ENCODE assay signal across 9 cellular contexts in genomic region chr2:42249887-42250286, GRCh38.
DNase-seq lines count a peak whose midpoint lies in the region; ATAC-seq and TF ChIP-seq lines count a peak whose summit lies in the region.
"Had no signal": no experiment of that assay in that cellular context is flagged by ENCODE, and none has a peak within 500 bp of the region (broad histone marks: within the 10 kb centered on the region; RNA-seq: fewer than 3 reads in every experiment).

No MANE protein-coding gene starts in this region.

- no peak for ATAC-seq in HG03159 (IDR thresholded peaks at IDR 0.05; ENCODE audit: unreplicated experiment)
- no peak for ATAC-seq in activated CD4-positive, CD25-positive, alpha-beta regulatory T cell treated with anti-CD3 and anti-CD28 coated beads, Interleukin-2, amount 50 U/mL, for 24 hours
- ATAC-seq: activated naive CD4-positive, alpha-beta T cell treated with anti-CD3 and anti-CD28 coated beads, Interleukin-2, amount 50 U/mL, for 72 hours had no signal

- intact Hi-C loops in activated CD4-positive, alpha-beta T cell treated with anti-CD3 and anti-CD28 coated beads, Interleukin-2, amount 10 ng/mL, durations not matched to agents 24 days and 14 days (cut with micrococcal nuclease): no loop called here

- DNase-seq in D341Med (ENCODE audit: low spot score) (peak; percentile 14), NCI-H2029 treated with DMSO at 0.1 percent for 48 hours (lab: John Stamatoyannopoulos, UW) (peak; percentile 82), astrocyte of the spinal cord (ENCODE audit: low read depth, low spot score) (peak; percentile 27)
- no peak for DNase-seq in activated CD4-positive, alpha-beta T cell treated with anti-CD3 and anti-CD28 coated beads, Interleukin-2, amount 10 ng/mL, durations not matched to agents 24 days and 14 days
- no peak for DNase-seq in activated naive CD4-positive, alpha-beta T cell treated with Interleukin-2 at 50 U/mL for 16 hours

- in situ Hi-C loops in astrocyte of the spinal cord (cut with HindIII; ENCODE audit: low sequenced_read_pairs): no loop called here

- H3K27ac Mint-ChIP-seq in activated CD4-positive, alpha-beta T cell treated with anti-CD3 and anti-CD28 coated beads, Interleukin-2, amount 10 ng/mL, durations not matched to agents 24 days and 14 days: no peak overlapping the region
- H3K27ac Mint-ChIP-seq: activated naive CD4-positive, alpha-beta T cell treated with anti-CD3 and anti-CD28 coated beads, Interleukin-2, amount 50 U/mL, for 72 hours had no signal

- peak overlapping the region; percentile 18 for H3K27ac ChIP-seq in mesodermal cell (ENCODE audit: low read depth, low read length, severe bottlenecking)

- H3K4me1 ChIP-seq in mesodermal cell (ENCODE audit: control insufficient read depth, insufficient read depth, low read length, poor library complexity, severe bottlenecking): no peaks in the 10 kb centered on the region

- peaks cover 40% of the 10 kb centered on the region for H3K36me3 ChIP-seq in mesodermal cell (ENCODE audit: control insufficient read depth, insufficient read depth, low read length)

- 71 to 88% methylated on average over 3 of the region's 3 CpGs for WGBS in mesodermal cell (ENCODE audit: insufficient coverage in 2 of 2), 2 experiments

- peaks cover 46% of the 10 kb centered on the region for H3K36me3 Mint-ChIP-seq in activated CD4-positive, alpha-beta T cell treated with anti-CD3 and anti-CD28 coated beads, Interleukin-2, amount 10 ng/mL, durations not matched to agents 24 days and 14 days (ENCODE audit: low read depth)

- H3K4me3 ChIP-seq in astrocyte of the spinal cord (ENCODE audit: low read depth, low read length) (no peak overlapping the region), mesodermal cell (ENCODE audit: extremely low read depth, insufficient read depth, low read length, poor library complexity, severe bottlenecking) (no peak overlapping the region)

- H3K4me3 Mint-ChIP-seq in activated CD4-positive, alpha-beta T cell treated with anti-CD3 and anti-CD28 coated beads, Interleukin-2, amount 10 ng/mL, durations not matched to agents 24 days and 14 days: no peak overlapping the region

- H3K9me3 Mint-ChIP-seq in activated CD4-positive, alpha-beta T cell treated with anti-CD3 and anti-CD28 coated beads, Interleukin-2, amount 10 ng/mL, durations not matched to agents 24 days and 14 days: no peaks in the 10 kb centered on the region
- H3K9me3 Mint-ChIP-seq: activated naive CD4-positive, alpha-beta T cell treated with anti-CD3 and anti-CD28 coated beads, Interleukin-2, amount 50 U/mL, for 72 hours had no signal

- TF ChIP-seq CTCF in astrocyte of the spinal cord (IDR thresholded peaks at IDR 0.05; ENCODE audit: low read depth, low read length): no peak

- H3K9me3 ChIP-seq in mesodermal cell (ENCODE audit: control insufficient read depth, low read length): no peaks in the 10 kb centered on the region

- no peaks in the 10 kb centered on the region for H3K27me3 Mint-ChIP-seq in activated CD4-positive, alpha-beta T cell treated with anti-CD3 and anti-CD28 coated beads, Interleukin-2, amount 10 ng/mL, durations not matched to agents 24 days and 14 days

- H3K4me1 Mint-ChIP-seq in activated CD4-positive, alpha-beta T cell treated with anti-CD3 and anti-CD28 coated beads, Interleukin-2, amount 10 ng/mL, durations not matched to agents 24 days and 14 days: peaks cover 20% of the 10 kb centered on the region

Comparison
In these comparisons a context has a peak if more than half of its experiments do, and no peak if none do; other contexts are left out.
1. DNase-seq: peak in D341Med (single experiment), NCI-H2029 treated with DMSO at 0.1 percent for 48 hours (single experiment) and astrocyte of the spinal cord (single experiment); none in activated CD4-positive, alpha-beta T cell treated with anti-CD3 and anti-CD28 coated beads, Interleukin-2, amount 10 ng/mL, durations not matched to agents 24 days and 14 days (single experiment) and activated naive CD4-positive, alpha-beta T cell treated with Interleukin-2 at 50 U/mL for 16 hours (single experiment).